1 cellular context compared by ENCODE assay signal in genomic region chr1:29379438-29380073, GRCh38.
TF ChIP-seq lines count a peak whose summit lies in the region.

No MANE protein-coding gene starts in this region.

TF ChIP-seq in HCT116, 20 proteins besides CTCF, POLR2A, EP300 and RAD21 (continued from another document):
- TF ChIP-seq ELF1 (IDR thresholded peaks at IDR 0.05; ENCODE audit: borderline replicate concordance, low read depth) (no peak), CEBPB (IDR thresholded peaks at IDR 0.05; ENCODE audit: low read depth) (no peak), JUND (IDR thresholded peaks at IDR 0.05) (no peak), MAX (IDR thresholded peaks at IDR 0.05) (peak; percentile 25), EZH2 (IDR thresholded peaks at IDR 0.05) (no peak), POLR2AphosphoS5 (IDR thresholded peaks at IDR 0.05; ENCODE audit: low read depth, low read length) (0 out of 2 replicates have a peak, but pooled peaks have one; percentile 26), SRF (IDR thresholded peaks at IDR 0.05; ENCODE audit: low read depth) (no peak)
